Comparison of ENCODE assay signal across 12 cellular contexts in the genomic region with DNA sequence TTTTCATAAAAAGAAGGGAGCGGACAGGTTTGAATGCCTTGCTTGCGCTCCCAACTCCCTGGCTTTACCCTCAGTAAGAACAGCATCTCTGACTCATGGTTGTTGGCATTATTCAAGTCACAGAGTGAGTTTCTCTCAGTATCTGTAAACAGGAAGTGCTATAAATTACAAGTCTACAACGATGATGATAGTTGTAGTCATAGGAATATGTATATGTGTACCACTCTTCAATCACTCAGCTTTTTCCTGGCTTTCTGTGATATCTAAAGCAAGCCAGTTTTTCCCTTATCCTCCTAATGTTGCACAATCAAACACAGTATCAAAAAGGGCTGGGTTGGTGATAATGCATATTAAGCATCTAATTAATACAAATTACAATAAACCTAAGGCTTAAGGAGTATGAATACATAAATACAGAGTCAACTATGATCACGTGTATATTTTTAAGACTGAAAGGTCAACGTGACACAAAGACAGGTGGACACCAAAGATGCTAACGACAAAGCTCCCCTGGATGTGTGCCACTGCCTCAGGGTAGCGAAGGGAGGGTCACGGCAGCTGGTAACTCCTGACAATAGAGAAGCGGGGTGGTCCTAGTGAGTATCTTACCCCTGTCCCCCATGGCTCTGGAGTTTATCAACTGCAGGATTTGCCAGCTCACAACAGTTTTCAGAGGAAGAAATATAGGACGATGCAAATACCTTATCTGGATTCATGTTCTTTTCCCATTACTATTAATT.
A peak's percentile ranks its signal among the peaks of the same experiment; 100 is the strongest.
DNase-seq lines count a peak whose midpoint lies in the region; ATAC-seq, FAIRE-seq and TF ChIP-seq lines count a peak whose summit lies in the region.
"Had no signal": no experiment of that assay in that cellular context is flagged by ENCODE, and none has a peak within 500 bp of the region (broad histone marks: within the 10 kb centered on the region; RNA-seq: fewer than 3 reads in every experiment).

No MANE protein-coding gene starts in this region.

- H3K27me3 ChIP-seq in bronchial epithelial cell (ENCODE audit: control insufficient read depth, insufficient read depth, low read length) (no peaks in the 10 kb centered on the region), right cardiac atrium (ENCODE audit: control insufficient read depth, insufficient read depth) (no peaks in the 10 kb centered on the region)
- H3K27me3 ChIP-seq: vagina had no signal

- H3K4me1 ChIP-seq in right cardiac atrium (ENCODE audit: control insufficient read depth, insufficient read depth, low read length): no peaks in the 10 kb centered on the region
- H3K4me1 ChIP-seq: vagina had no signal

- H3K27ac ChIP-seq in right cardiac atrium (ENCODE audit: low read length): no peak overlapping the region
- H3K27ac ChIP-seq: SK-N-MC, vagina had no signal

- 81% methylated on average over 10 of the region's 10 CpGs for WGBS in right cardiac atrium

- H3K9me3 ChIP-seq in right cardiac atrium (ENCODE audit: control insufficient read depth, low read length): no peaks in the 10 kb centered on the region
- H3K9me3 ChIP-seq: vagina had no signal

- no peak for TF ChIP-seq CTCF in bronchial epithelial cell (IDR thresholded peaks at IDR 0.05; ENCODE audit: insufficient read depth, low read length, severe bottlenecking)

- DNase-seq in GM03348 (ENCODE audit: low spot score): peak; percentile 13
- peak; percentile 23 for DNase-seq in MV-4-11 (lab: John Stamatoyannopoulos, UW)
- peak; percentile 90 for DNase-seq in bronchial epithelial cell (ENCODE audit: low read depth)
- peak; percentile 20 for DNase-seq in myocyte (ENCODE audit: low read depth)
- no peak for DNase-seq in NCI-H2227 treated with DMSO at 0.1 percent for 48 hours (lab: John Stamatoyannopoulos, UW)
- DNase-seq in right cardiac atrium: no peak
- DNase-seq: activated CD4-positive, alpha-beta T cell treated with anti-CD3 and anti-CD28 coated beads for 1 hour; activated gamma-delta T cell treated with Interleukin-2 at 50 U/mL for 16 hours had no signal

- H3K36me3 ChIP-seq in bronchial epithelial cell (ENCODE audit: control insufficient read depth, insufficient read depth, low read length): no peaks in the 10 kb centered on the region
- H3K36me3 ChIP-seq: vagina had no signal

- H3K4me3 ChIP-seq in bronchial epithelial cell (ENCODE audit: low read depth, low read length): no peak overlapping the region
- no peak overlapping the region for H3K4me3 ChIP-seq in right cardiac atrium (ENCODE audit: low read length)
- H3K4me3 ChIP-seq: SK-N-MC, vagina had no signal

- no peak for ATAC-seq in HG02623 (IDR thresholded peaks at IDR 0.05; ENCODE audit: unreplicated experiment)
- ATAC-seq in right cardiac atrium: no peak
- ATAC-seq: sciatic nerve had no signal

- intact Hi-C loops in right cardiac atrium (cut with DNase I): no loop called here

- FAIRE-seq in bronchial epithelial cell (lab: Jason Lieb, UNC): no peak

Comparison
In these comparisons a context has a peak if more than half of its experiments do, and no peak if none do; other contexts are left out.
1. DNase-seq: peak in GM03348 (single experiment), MV-4-11 (single experiment), bronchial epithelial cell (single experiment) and myocyte (single experiment); none in NCI-H2227 treated with DMSO at 0.1 percent for 48 hours (single experiment) and right cardiac atrium (0 of 3).